9 cellular contexts compared by ENCODE assay signal in the genomic region with DNA sequence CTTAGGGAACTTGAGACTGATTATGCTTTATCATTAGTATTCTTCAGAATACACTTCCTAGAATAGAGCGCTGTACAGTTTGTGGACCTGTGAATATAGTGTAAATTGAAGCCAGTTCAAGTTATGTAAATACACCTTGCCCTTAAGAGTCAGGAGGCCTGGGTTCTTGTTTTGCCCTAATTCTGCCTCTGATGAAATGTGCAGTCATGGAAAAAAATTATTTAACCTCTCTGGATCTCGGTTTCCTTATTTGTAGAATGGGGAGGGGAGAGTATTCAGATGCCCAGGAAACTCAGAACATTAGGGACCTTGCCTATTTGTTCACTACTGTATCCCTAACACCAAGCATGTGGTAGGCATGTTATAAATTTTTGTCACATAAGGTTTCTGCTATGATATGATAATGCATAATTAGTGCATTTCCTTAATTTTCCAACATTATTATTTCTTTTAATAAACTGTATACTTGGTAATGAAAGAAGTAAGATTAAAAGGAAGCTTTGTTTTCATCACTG. TPM values are rescaled to one million over a fixed set of nuclear protein-coding genes. Genes with fewer than 3 reads are reported as not detected.
DNase-seq lines count a peak whose midpoint lies in the region; ATAC-seq and TF ChIP-seq lines count a peak whose summit lies in the region.
"Had no signal": no experiment of that assay in that cellular context is flagged by ENCODE, and none has a peak within 500 bp of the region (broad histone marks: within the 10 kb centered on the region; RNA-seq: fewer than 3 reads in every experiment).

No MANE protein-coding gene starts in this region.

- H3K4me3 Mint-ChIP-seq in activated naive CD8-positive, alpha-beta T cell = peak overlapping the region; percentile 89

- peak overlapping the region; percentile 75 for H3K4me3 ChIP-seq in AG04450 (ENCODE audit: low read depth, low read length)
- peak overlapping the region; percentile 61 for H3K4me3 ChIP-seq in HAP-1
- H3K4me3 ChIP-seq in mesodermal cell (ENCODE audit: extremely low read depth, insufficient read depth, low read length, poor library complexity, severe bottlenecking) = peak overlapping the region; percentile 78

- no CpG with 5 or more reads among the region's 2 CpGs for WGBS in mesodermal cell (ENCODE audit: insufficient coverage in 2 of 2), 2 experiments

- H3K27me3 ChIP-seq in AG04450 (ENCODE audit: control insufficient read depth, insufficient read depth, low read length) (no peaks in the 10 kb centered on the region), HAP-1 (ENCODE audit: low read depth) (no peaks in the 10 kb centered on the region)

- H3K4me1 Mint-ChIP-seq in activated naive CD8-positive, alpha-beta T cell (ENCODE audit: low read depth) = peaks cover 39% of the 10 kb centered on the region

- H3K27ac Mint-ChIP-seq in activated naive CD8-positive, alpha-beta T cell = peak overlapping the region; percentile 78

- H3K4me1 ChIP-seq in HAP-1 (peaks cover 20% of the 10 kb centered on the region), mesodermal cell (ENCODE audit: control insufficient read depth, insufficient read depth, low read length, poor library complexity, severe bottlenecking) (no peaks in the 10 kb centered on the region)

- CTCF ChIA-PET in AG04450 (lab: Charles Lee) = interaction anchor here (1.3 kb wide), 1 partner anchor 8 kb away, joined by 4 read pairs; no protein-coding TSS in a partner anchor

- no peak for DNase-seq in AG04450 (ENCODE audit: low read depth, low spot score)
- DNase-seq in HAP-1 (ENCODE audit: low spot score in 2 of 2) = no peak
- DNase-seq in HuH-7 (ENCODE audit: low spot score) = no peak
- no peak for DNase-seq in hypothalamus (lab: John Stamatoyannopoulos, UW)
- no peak for DNase-seq in HPDE6-E6E7 (ENCODE audit: extremely low spot score)
- DNase-seq: NCI-H1048 had no signal

- H3K27ac ChIP-seq in AG04450 (ENCODE audit: low read depth, low read length) = no peak overlapping the region
- no peak overlapping the region for H3K27ac ChIP-seq in mesodermal cell (ENCODE audit: low read depth, low read length, severe bottlenecking)

- in situ Hi-C loops in HAP-1 (cut with MboI; ENCODE audit: low sequenced_read_pairs) = no loop called here

- H3K9me3 Mint-ChIP-seq in activated naive CD8-positive, alpha-beta T cell (ENCODE audit: low read depth) = no peaks in the 10 kb centered on the region

- no peak for TF ChIP-seq CTCF in AG04450 (IDR thresholded peaks at IDR 0.05; ENCODE audit: low read depth, low read length)

- H3K36me3 Mint-ChIP-seq in activated naive CD8-positive, alpha-beta T cell = no peaks in the 10 kb centered on the region

- H3K27me3 Mint-ChIP-seq in activated naive CD8-positive, alpha-beta T cell = no peaks in the 10 kb centered on the region

- H3K36me3 ChIP-seq in HAP-1 (replicated peaks) (no peaks in the 10 kb centered on the region), mesodermal cell (ENCODE audit: control insufficient read depth, insufficient read depth, low read length) (no peaks in the 10 kb centered on the region)

- H3K9me3 ChIP-seq in AG04450 (ENCODE audit: control insufficient read depth, insufficient read depth, low read length) = no peaks in the 10 kb centered on the region; the same call in 1 of the 2 replicates
- H3K9me3 ChIP-seq in HAP-1 = peaks cover 5% of the 10 kb centered on the region
- peaks cover 6% of the 10 kb centered on the region for H3K9me3 ChIP-seq in mesodermal cell (ENCODE audit: control insufficient read depth, low read length)

- no peak for ATAC-seq in GM18519 (IDR thresholded peaks at IDR 0.05; ENCODE audit: low FRiP score, unreplicated experiment)

- POLR2A ChIA-PET in AG04450 (lab: Yijun Ruan, JAX) = interaction anchor here (0.5 to 2.8 kb wide), 3 partner anchors 28 to 335 kb away, joined by 3 to 18 read pairs (median 7); partner anchors contain the start of gene HHEX

RNA-seq across cellular contexts. Expression of gene EXOC6, which starts 1.3 kb away (rescaled TPM):
- polyA plus RNA-seq in AG04450 (2011; rRNA removed) = 17.7 and 21.8 TPM in 2 replicates
- polyA minus RNA-seq in AG04450 (2011; rRNA and poly(A)+ RNA removed) = 23.5 and 39.1 TPM in 2 replicates
- polyA plus RNA-seq in mesodermal cell (2013, experiment 1 of 2) = 7.3 TPM
- polyA plus RNA-seq in mesodermal cell (2013, experiment 2 of 2) = 5.4 TPM
